1 cellular context compared by ENCODE assay signal in genomic region chr14:76591270-76591669, GRCh38.
TF ChIP-seq lines count a peak whose summit lies in the region.

No MANE protein-coding gene starts in this region.

TF ChIP-seq in HEK293, 187 proteins besides CTCF, POLR2A, EP300 and RAD21 (continued from another document):
- TF ChIP-seq ZNF398 (tag by site-specific recombination; IDR thresholded peaks at IDR 0.05): peak; percentile 15; the same call in 1 of the 2 replicates
- TF ChIP-seq ZNF302 (tag by site-specific recombination; IDR thresholded peaks at IDR 0.05; ENCODE audit: low read depth): no peak
- no peak for TF ChIP-seq SETDB1 (IDR thresholded peaks at IDR 0.05; ENCODE audit: insufficient read length, low read length)
- peak; percentile 85 for TF ChIP-seq ZIC2 (tag by site-specific recombination; IDR thresholded peaks at IDR 0.05)
- peak; percentile 18; the same call in 1 of the 2 replicates for TF ChIP-seq ZFHX2 (tag by site-specific recombination; conservative IDR thresholded peaks at IDR 0.05)
- no peak for TF ChIP-seq PRDM6 (tag by site-specific recombination; IDR thresholded peaks at IDR 0.05)
- no peak for TF ChIP-seq HOXA7 (CRISPR knock-in tag; IDR thresholded peaks at IDR 0.05; ENCODE audit: borderline replicate concordance)
- no peak for TF ChIP-seq ZNF175 (tag by site-specific recombination; IDR thresholded peaks at IDR 0.05)
- 0 out of 2 replicates have a peak, but pooled peaks have one; percentile 25 for TF ChIP-seq ZNF366 (tag by site-specific recombination; conservative IDR thresholded peaks at IDR 0.05)
TF ChIP-seq in HEK293: peak in this region for 5.
